In the genomic region with DNA sequence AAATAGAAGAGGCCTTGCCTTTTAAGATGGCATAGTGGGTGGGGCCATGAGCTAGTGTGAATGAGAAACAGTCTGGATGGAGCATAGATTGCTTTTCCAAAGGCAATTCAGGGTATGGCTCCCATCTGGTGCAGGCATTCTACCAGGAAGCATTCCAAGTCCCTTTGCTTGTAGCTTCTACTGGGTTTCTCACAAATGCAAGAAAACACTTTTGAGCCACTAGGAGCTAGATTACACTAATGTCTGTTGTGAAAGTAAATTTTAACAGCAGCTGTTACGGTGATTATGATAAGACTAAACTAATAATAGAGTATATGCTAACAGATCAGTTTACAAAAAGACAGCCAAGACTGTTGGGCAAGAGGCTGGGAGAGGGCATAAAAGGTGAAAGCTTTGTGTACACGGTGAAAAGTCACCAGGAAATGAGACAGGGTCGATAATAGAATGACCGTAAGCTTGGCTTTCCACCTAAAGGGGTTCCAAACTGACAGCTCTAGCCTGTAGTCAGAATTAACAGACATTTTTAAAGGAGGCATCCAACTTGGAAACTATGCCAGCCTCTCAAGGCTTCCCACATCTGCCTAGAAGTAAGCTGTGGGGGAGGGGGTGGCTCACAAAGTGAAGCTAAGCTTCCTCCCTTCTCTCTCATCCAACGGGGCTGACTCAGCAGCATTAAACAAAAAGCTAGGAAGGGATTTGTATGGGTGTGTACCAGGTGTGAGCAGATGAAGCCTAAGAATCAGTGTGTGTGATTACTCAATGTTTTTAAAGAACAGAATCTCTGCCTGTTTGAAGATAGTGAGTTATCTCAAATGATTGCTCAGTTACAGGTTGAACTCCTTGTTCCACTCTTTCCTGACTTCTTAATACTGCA, we compare ENCODE assay signal across 8 cellular contexts.
DNase-seq lines count a peak whose midpoint lies in the region; ATAC-seq and TF ChIP-seq lines count a peak whose summit lies in the region.

No MANE protein-coding gene starts in this region.

- 23 to 24% methylated on average over 5 of the region's 5 CpGs for WGBS in esophagus, 2 donors

- H4K20me1 ChIP-seq in DND-41 (ENCODE audit: insufficient read depth, low read length) = no peaks in the 10 kb centered on the region

- H3K36me3 Mint-ChIP-seq in osteocyte (ENCODE audit: unreplicated experiment) = peaks cover 3% of the 10 kb centered on the region

- ATAC-seq in DND-41 (ENCODE audit: insufficient read depth, low read depth) (no peak; the same call in 2 of the 3 replicates), GM18907 (IDR thresholded peaks at IDR 0.05; ENCODE audit: unreplicated experiment) (no peak)

- peaks cover 8% of the 10 kb centered on the region for H3K9me3 Mint-ChIP-seq in osteocyte (ENCODE audit: unreplicated experiment)

- H3K27ac ChIP-seq in DND-41 (ENCODE audit: low read length) (no peak overlapping the region), esophagus (ENCODE audit: low read depth in 2 of 2, low read length in 1 of 2) (peak overlapping the region; percentile 85 to 87), substantia nigra (ENCODE audit: low read depth, low read length, poor library complexity, severe bottlenecking) (no peak overlapping the region)

- H3K4me1 ChIP-seq in DND-41 (ENCODE audit: insufficient read depth, low read length) (no peaks in the 10 kb centered on the region), esophagus (ENCODE audit: control insufficient read depth in 2 of 2, insufficient read depth in 2 of 2, low read length in 1 of 2) (peaks cover 0 to 2% of the 10 kb centered on the region in 2 donors)

- H2AFZ ChIP-seq in DND-41 (ENCODE audit: low read depth, low read length) = 0 out of 2 replicates have a peak overlapping the region, but pooled peaks have one; percentile 13

- no peak overlapping the region for H3K4me3 Mint-ChIP-seq in osteocyte (ENCODE audit: unreplicated experiment)

- H3K4me3 ChIP-seq in DND-41 (ENCODE audit: low read depth in 1 of 2, low read length in 2 of 2) = no peak overlapping the region
- peak overlapping the region in 1 of 2 donors; percentile 11 for H3K4me3 ChIP-seq in esophagus (ENCODE audit: low read depth in 1 of 2, low read length in 2 of 2)

- no peaks in the 10 kb centered on the region for H3K27me3 Mint-ChIP-seq in osteocyte (ENCODE audit: unreplicated experiment)

- H3K36me3 ChIP-seq in DND-41 (ENCODE audit: insufficient read depth, low read length) (no peaks in the 10 kb centered on the region), esophagus (ENCODE audit: control insufficient read depth in 2 of 2, insufficient read depth in 2 of 2, low read length in 1 of 2) (no peaks in the 10 kb centered on the region)

- DNase-seq in DND-41 (peak; percentile 19), NCI-H524 treated with DMSO at 0.1 percent for 48 hours (lab: John Stamatoyannopoulos, UW) (peak; percentile 66), osteocyte (ENCODE audit: extremely low spot score, unreplicated experiment) (peak; percentile 36), substantia nigra (lab: John Stamatoyannopoulos, UW) (no peak), OCI-M1 (lab: John Stamatoyannopoulos, UW) (no peak), T1000 (lab: John Stamatoyannopoulos, UW) (no peak)

- TF ChIP-seq CTCF in DND-41 (IDR thresholded peaks at IDR 0.05; ENCODE audit: borderline replicate concordance, extremely low read depth, low read length, poor library complexity, severe bottlenecking) (no peak), osteocyte (IDR thresholded peaks at IDR 0.05) (no peak)

- H3K4me1 Mint-ChIP-seq in osteocyte (ENCODE audit: unreplicated experiment) = peaks cover 11% of the 10 kb centered on the region

- H3K9me3 ChIP-seq in DND-41 (ENCODE audit: insufficient read depth, low read length, severe bottlenecking) (peaks cover 19% of the 10 kb centered on the region), esophagus (ENCODE audit: control insufficient read depth in 2 of 2, insufficient read depth in 1 of 2, low read depth in 1 of 2, low read length in 1 of 2) (no peaks in the 10 kb centered on the region)

- no peak overlapping the region for H3K9ac ChIP-seq in DND-41 (ENCODE audit: low read depth, low read length)

- no peaks in the 10 kb centered on the region for H3K27me3 ChIP-seq in DND-41 (ENCODE audit: insufficient read depth, low read length, poor library complexity)
- H3K27me3 ChIP-seq in esophagus (ENCODE audit: control insufficient read depth in 1 of 2, insufficient read depth in 2 of 2, low read length in 2 of 2) = no peaks in the 10 kb centered on the region

- peak overlapping the region; percentile 70 for H3K27ac Mint-ChIP-seq in osteocyte (ENCODE audit: unreplicated experiment)

- H3K79me2 ChIP-seq in DND-41 (ENCODE audit: insufficient read depth, low read length) = no peaks in the 10 kb centered on the region

- H3K4me2 ChIP-seq in DND-41 (ENCODE audit: insufficient read depth, low read length) = no peak overlapping the region

Comparison
In these comparisons a context has a peak if more than half of its experiments do, and no peak if none do; other contexts are left out.
1. DNase-seq: peak in DND-41 (single experiment), NCI-H524 treated with DMSO at 0.1 percent for 48 hours (single experiment) and osteocyte (single experiment); none in substantia nigra (0 of 49), OCI-M1 (single experiment) and T1000 (single experiment).
2. H3K27ac ChIP-seq: peak in esophagus (2 of 2); none in DND-41 (single experiment) and substantia nigra (single experiment).